1 cellular context compared by ENCODE assay signal in the genomic region with DNA sequence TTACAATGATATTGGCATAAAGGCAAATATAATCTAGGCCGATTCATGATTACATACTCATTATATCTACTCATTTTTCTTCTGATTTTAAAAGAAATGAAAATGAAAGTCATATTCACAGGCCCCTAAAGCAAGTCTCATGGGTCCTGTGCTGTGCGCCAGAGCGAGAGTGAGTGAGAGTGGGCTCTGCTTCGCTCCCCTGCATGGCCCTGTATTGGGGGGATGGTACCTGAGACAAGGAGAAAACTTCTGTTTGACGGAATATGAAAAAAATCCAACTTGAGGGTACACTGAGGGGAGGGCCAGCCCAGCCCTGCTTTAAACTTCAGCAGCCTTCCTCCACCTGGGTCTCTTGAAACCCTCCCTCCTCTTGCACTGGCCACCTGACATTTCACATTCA.
TF ChIP-seq lines count a peak whose summit lies in the region.

No MANE protein-coding gene starts in this region.

TF ChIP-seq in GM12878, 131 proteins besides CTCF, POLR2A, EP300 and RAD21 (continued from another document):
- TF ChIP-seq RAD51 (IDR thresholded peaks at IDR 0.05) (no peak), NR2C2 (IDR thresholded peaks at IDR 0.05; ENCODE audit: borderline replicate concordance, control insufficient read depth, insufficient read length, low read depth) (no peak), SIN3A (IDR thresholded peaks at IDR 0.05; ENCODE audit: low read depth, low read length) (no peak), NR2F1 (conservative IDR thresholded peaks at IDR 0.05) (no peak), IRF3 (IDR thresholded peaks at IDR 0.05) (no peak), BHLHE40 (IDR thresholded peaks at IDR 0.05; ENCODE audit: borderline replicate concordance in 1 of 2, low read depth in 2 of 2, low read length in 1 of 2) (no peak)
- TF ChIP-seq, protein P1, sequence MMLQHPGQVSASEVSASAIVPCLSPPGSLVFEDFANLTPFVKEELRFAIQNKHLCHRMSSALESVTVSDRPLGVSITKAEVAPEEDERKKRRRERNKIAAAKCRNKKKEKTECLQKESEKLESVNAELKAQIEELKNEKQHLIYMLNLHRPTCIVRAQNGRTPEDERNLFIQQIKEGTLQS (IDR thresholded peaks at IDR 0.05; ENCODE audit: borderline replicate concordance, extremely low read depth, low read depth, low read length) = no peak
- TF ChIP-seq, protein P2, sequence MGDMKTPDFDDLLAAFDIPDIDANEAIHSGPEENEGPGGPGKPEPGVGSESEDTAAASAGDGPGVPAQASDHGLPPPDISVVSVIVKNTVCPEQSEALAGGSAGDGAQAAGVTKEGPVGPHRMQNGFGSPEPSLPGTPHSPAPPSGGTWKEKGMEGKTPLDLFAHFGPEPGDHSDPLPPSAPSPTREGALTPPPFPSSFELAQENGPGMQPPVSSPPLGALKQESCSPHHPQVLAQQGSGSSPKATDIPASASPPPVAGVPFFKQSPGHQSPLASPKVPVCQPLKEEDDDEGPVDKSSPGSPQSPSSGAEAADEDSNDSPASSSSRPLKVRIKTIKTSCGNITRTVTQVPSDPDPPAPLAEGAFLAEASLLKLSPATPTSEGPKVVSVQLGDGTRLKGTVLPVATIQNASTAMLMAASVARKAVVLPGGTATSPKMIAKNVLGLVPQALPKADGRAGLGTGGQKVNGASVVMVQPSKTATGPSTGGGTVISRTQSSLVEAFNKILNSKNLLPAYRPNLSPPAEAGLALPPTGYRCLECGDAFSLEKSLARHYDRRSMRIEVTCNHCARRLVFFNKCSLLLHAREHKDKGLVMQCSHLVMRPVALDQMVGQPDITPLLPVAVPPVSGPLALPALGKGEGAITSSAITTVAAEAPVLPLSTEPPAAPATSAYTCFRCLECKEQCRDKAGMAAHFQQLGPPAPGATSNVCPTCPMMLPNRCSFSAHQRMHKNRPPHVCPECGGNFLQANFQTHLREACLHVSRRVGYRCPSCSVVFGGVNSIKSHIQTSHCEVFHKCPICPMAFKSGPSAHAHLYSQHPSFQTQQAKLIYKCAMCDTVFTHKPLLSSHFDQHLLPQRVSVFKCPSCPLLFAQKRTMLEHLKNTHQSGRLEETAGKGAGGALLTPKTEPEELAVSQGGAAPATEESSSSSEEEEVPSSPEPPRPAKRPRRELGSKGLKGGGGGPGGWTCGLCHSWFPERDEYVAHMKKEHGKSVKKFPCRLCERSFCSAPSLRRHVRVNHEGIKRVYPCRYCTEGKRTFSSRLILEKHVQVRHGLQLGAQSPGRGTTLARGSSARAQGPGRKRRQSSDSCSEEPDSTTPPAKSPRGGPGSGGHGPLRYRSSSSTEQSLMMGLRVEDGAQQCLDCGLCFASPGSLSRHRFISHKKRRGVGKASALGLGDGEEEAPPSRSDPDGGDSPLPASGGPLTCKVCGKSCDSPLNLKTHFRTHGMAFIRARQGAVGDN (IDR thresholded peaks at IDR 0.05) = no peak
TF ChIP-seq in GM12878: peak in this region for 0.
